In genomic region chr3:38805765-38806386, GRCh38 we compare ENCODE assay signal across 1 cellular context.
TF ChIP-seq lines count a peak whose summit lies in the region.

No MANE protein-coding gene starts in this region.

TF ChIP-seq in HepG2, 621 proteins besides CTCF, POLR2A, EP300 and RAD21 (continued from another document and continues in another):
- TF ChIP-seq, protein P1, sequence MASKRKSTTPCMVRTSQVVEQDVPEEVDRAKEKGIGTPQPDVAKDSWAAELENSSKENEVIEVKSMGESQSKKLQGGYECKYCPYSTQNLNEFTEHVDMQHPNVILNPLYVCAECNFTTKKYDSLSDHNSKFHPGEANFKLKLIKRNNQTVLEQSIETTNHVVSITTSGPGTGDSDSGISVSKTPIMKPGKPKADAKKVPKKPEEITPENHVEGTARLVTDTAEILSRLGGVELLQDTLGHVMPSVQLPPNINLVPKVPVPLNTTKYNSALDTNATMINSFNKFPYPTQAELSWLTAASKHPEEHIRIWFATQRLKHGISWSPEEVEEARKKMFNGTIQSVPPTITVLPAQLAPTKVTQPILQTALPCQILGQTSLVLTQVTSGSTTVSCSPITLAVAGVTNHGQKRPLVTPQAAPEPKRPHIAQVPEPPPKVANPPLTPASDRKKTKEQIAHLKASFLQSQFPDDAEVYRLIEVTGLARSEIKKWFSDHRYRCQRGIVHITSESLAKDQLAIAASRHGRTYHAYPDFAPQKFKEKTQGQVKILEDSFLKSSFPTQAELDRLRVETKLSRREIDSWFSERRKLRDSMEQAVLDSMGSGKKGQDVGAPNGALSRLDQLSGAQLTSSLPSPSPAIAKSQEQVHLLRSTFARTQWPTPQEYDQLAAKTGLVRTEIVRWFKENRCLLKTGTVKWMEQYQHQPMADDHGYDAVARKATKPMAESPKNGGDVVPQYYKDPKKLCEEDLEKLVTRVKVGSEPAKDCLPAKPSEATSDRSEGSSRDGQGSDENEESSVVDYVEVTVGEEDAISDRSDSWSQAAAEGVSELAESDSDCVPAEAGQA (IDR thresholded peaks at IDR 0.05; ENCODE audit: low read depth), result no peak
- TF ChIP-seq, protein P1 (CRISPR knock-in tag; IDR thresholded peaks at IDR 0.05; ENCODE audit: borderline replicate concordance), result peak; percentile 99
- TF ChIP-seq MIER2 (CRISPR knock-in tag; IDR thresholded peaks at IDR 0.05), result peak; percentile 100
- peak; percentile 82 for TF ChIP-seq PATZ1 (CRISPR knock-in tag; IDR thresholded peaks at IDR 0.05)
- TF ChIP-seq NFAT5 (CRISPR knock-in tag; IDR thresholded peaks at IDR 0.05), result peak; percentile 99
- TF ChIP-seq RBAK (CRISPR knock-in tag; IDR thresholded peaks at IDR 0.05), result no peak; the same call in 1 of the 2 replicates
- TF ChIP-seq MAFF (IDR thresholded peaks at IDR 0.05; ENCODE audit: low read depth, low read length), result no peak
- TF ChIP-seq ATM (IDR thresholded peaks at IDR 0.05; ENCODE audit: borderline replicate concordance), result no peak
- TF ChIP-seq, protein P2, sequence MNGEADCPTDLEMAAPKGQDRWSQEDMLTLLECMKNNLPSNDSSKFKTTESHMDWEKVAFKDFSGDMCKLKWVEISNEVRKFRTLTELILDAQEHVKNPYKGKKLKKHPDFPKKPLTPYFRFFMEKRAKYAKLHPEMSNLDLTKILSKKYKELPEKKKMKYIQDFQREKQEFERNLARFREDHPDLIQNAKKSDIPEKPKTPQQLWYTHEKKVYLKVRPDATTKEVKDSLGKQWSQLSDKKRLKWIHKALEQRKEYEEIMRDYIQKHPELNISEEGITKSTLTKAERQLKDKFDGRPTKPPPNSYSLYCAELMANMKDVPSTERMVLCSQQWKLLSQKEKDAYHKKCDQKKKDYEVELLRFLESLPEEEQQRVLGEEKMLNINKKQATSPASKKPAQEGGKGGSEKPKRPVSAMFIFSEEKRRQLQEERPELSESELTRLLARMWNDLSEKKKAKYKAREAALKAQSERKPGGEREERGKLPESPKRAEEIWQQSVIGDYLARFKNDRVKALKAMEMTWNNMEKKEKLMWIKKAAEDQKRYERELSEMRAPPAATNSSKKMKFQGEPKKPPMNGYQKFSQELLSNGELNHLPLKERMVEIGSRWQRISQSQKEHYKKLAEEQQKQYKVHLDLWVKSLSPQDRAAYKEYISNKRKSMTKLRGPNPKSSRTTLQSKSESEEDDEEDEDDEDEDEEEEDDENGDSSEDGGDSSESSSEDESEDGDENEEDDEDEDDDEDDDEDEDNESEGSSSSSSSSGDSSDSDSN (CRISPR knock-in tag; IDR thresholded peaks at IDR 0.05), result no peak
- peak; percentile 92 for TF ChIP-seq E2F5 (CRISPR knock-in tag; conservative IDR thresholded peaks at IDR 0.05)
- TF ChIP-seq, protein P3, sequence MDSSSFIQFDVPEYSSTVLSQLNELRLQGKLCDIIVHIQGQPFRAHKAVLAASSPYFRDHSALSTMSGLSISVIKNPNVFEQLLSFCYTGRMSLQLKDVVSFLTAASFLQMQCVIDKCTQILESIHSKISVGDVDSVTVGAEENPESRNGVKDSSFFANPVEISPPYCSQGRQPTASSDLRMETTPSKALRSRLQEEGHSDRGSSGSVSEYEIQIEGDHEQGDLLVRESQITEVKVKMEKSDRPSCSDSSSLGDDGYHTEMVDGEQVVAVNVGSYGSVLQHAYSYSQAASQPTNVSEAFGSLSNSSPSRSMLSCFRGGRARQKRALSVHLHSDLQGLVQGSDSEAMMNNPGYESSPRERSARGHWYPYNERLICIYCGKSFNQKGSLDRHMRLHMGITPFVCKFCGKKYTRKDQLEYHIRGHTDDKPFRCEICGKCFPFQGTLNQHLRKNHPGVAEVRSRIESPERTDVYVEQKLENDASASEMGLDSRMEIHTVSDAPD (CRISPR knock-in tag; IDR thresholded peaks at IDR 0.05), result peak; percentile 58; the same call in 1 of the 2 replicates
- peak; percentile 93; the same call in 1 of the 2 replicates for TF ChIP-seq FOXM1 (CRISPR knock-in tag; IDR thresholded peaks at IDR 0.05)
- TF ChIP-seq CHCHD3 (CRISPR knock-in tag; IDR thresholded peaks at IDR 0.05), result peak; percentile 95
- TF ChIP-seq NR0B2 (CRISPR knock-in tag; IDR thresholded peaks at IDR 0.05), result peak; percentile 83
- peak; percentile 97; the same call in 1 of the 2 replicates for TF ChIP-seq ZNF235 (CRISPR knock-in tag; IDR thresholded peaks at IDR 0.05; ENCODE audit: borderline replicate concordance)
- peak; percentile 100 for TF ChIP-seq DNMT3B (CRISPR knock-in tag; conservative IDR thresholded peaks at IDR 0.05)
- TF ChIP-seq POLR2AphosphoS5 (IDR thresholded peaks at IDR 0.05; ENCODE audit: low read depth, low read length), result no peak
- TF ChIP-seq ETV6 (CRISPR knock-in tag; conservative IDR thresholded peaks at IDR 0.05), result peak; percentile 99
- TF ChIP-seq YEATS4 (CRISPR knock-in tag; IDR thresholded peaks at IDR 0.05; ENCODE audit: borderline replicate concordance), result peak; percentile 57; the same call in 1 of the 2 replicates
- TF ChIP-seq ZNF234 (CRISPR knock-in tag; conservative IDR thresholded peaks at IDR 0.05), result peak; percentile 95; the same call in 1 of the 2 replicates
- TF ChIP-seq TCF7 (IDR thresholded peaks at IDR 0.05; ENCODE audit: low read depth), result no peak
- TF ChIP-seq ZNF101 (CRISPR knock-in tag; IDR thresholded peaks at IDR 0.05; ENCODE audit: borderline replicate concordance, low read depth), result peak; percentile 92; the same call in 1 of the 2 replicates
- TF ChIP-seq CEBPB (IDR thresholded peaks at IDR 0.05; ENCODE audit: borderline replicate concordance, low read depth, low read length), result no peak
- peak; percentile 99 for TF ChIP-seq ZNF737 (CRISPR knock-in tag; IDR thresholded peaks at IDR 0.05; ENCODE audit: borderline replicate concordance)
- peak; percentile 68; the same call in 1 of the 2 replicates for TF ChIP-seq E2F2 (CRISPR knock-in tag; IDR thresholded peaks at IDR 0.05; ENCODE audit: borderline replicate concordance)
- TF ChIP-seq ZBTB39 (CRISPR knock-in tag; IDR thresholded peaks at IDR 0.05), result 0 out of 2 replicates have a peak, but pooled peaks have one; percentile 69
- peak; percentile 92 for TF ChIP-seq ZNF547 (CRISPR knock-in tag; IDR thresholded peaks at IDR 0.05)
- TF ChIP-seq PLRG1 (conservative IDR thresholded peaks at IDR 0.05), result no peak
- peak; percentile 97 for TF ChIP-seq ATAD3A (CRISPR knock-in tag; IDR thresholded peaks at IDR 0.05)
- TF ChIP-seq ZNF441 (CRISPR knock-in tag; IDR thresholded peaks at IDR 0.05; ENCODE audit: borderline replicate concordance), result peak; percentile 99
- peak; percentile 93 for TF ChIP-seq MTA3 (CRISPR knock-in tag; IDR thresholded peaks at IDR 0.05)
- peak; percentile 85 for TF ChIP-seq KMT2A (CRISPR knock-in tag; IDR thresholded peaks at IDR 0.05)
- TF ChIP-seq HHEX (CRISPR knock-in tag; IDR thresholded peaks at IDR 0.05), result peak; percentile 75
- peak; percentile 55; the same call in 1 of the 2 replicates for TF ChIP-seq GABPB1 (CRISPR knock-in tag; IDR thresholded peaks at IDR 0.05)
- peak; percentile 74 for TF ChIP-seq RFX3 (CRISPR knock-in tag; IDR thresholded peaks at IDR 0.05)
